Comparison of ENCODE assay signal across 8 cellular contexts in the genomic region with DNA sequence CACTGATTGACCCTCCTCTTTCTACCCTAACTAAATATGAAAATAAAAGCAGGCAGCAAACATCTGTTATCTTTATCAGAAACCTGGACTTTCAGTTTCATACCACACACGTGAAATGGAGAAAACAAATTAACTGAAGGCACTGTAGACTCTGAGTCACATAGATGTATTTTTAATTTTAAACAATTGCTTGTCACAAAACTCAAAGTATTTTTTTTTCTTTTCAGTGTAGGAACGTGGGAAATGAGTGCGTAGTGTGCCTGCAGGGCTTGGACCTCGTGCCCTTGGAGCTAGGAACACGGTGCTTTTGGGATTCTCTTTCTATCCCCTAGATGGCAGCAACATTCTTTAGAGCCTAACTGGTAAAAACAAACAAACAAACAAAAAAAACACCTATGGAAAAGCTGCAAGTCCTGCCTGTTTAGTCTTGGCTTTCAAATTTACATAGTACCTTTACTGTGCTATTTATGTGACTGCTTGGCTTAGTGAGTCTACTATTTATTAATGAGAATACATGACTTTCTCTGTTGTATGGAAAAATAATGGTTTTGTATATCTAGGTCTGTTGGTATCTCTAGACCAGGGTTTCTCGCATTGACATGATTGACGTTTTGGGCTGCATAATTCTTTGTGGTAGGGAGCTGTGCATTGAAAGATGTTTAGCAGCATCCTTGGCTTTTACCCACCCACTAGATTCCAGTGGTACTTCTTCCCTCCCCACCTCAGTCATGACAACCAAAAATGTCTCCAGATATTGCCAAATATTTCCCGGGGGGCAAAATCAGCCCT. TPM values are rescaled to one million over a fixed set of nuclear protein-coding genes. Genes with fewer than 3 reads are reported as not detected.
DNase-seq lines count a peak whose midpoint lies in the region; ATAC-seq and TF ChIP-seq lines count a peak whose summit lies in the region.

No MANE protein-coding gene starts in this region.

- intact Hi-C loops in spleen (cut with DNase I; ENCODE audit: low total_unique reads), result loop anchor here (5.0 kb wide), 1 partner anchor 963 kb away; a partner anchor contains a TSS

- H3K27me3 ChIP-seq in spleen (replicated peaks in 1 of 7), result no peaks in the 10 kb centered on the region

- H3K27ac ChIP-seq in spleen, result peak overlapping the region in 2 of 8 donors; percentile 44 to 55

- in situ Hi-C loops in astrocyte of the cerebellum (cut with HindIII; ENCODE audit: low sequenced_read_pairs), result loop anchor here (5.0 to 25.0 kb wide), 3 partner anchors 187 to 963 kb away; a partner anchor contains a TSS

- WGBS in spleen, 5 donors, result 27 to 32% (median 29%) methylated on average over 8 of the region's 8 CpGs

- TF ChIP-seq CTCF in astrocyte of the cerebellum (IDR thresholded peaks at IDR 0.05; ENCODE audit: low read depth, low read length, missing control alignments) (peak; percentile 77), spleen (IDR thresholded peaks at IDR 0.05 in 8 of 11, conservative IDR thresholded peaks at IDR 0.05 in 3 of 11) (peak in 10 of 11 experiments; percentile 6 to 73 (median 63))

- H3K4me3 ChIP-seq in astrocyte of the cerebellum (ENCODE audit: low read depth, low read length), result no peak overlapping the region
- peak overlapping the region in 4 of 8 donors; percentile 8 to 59 (median 29) for H3K4me3 ChIP-seq in spleen

- ATAC-seq in GM18858 (IDR thresholded peaks at IDR 0.05; ENCODE audit: unreplicated experiment), result peak; percentile 89
- ATAC-seq in HG02938 (IDR thresholded peaks at IDR 0.05; ENCODE audit: unreplicated experiment), result peak; percentile 94

- DNase-seq in D341Med (ENCODE audit: low spot score), result peak; percentile 56
- DNase-seq in NCI-H446 treated with DMSO at 0.1 percent for 48 hours (lab: John Stamatoyannopoulos, UW), result peak; percentile 39
- peak; percentile 42 for DNase-seq in astrocyte of the cerebellum (ENCODE audit: low read depth)
- peak; percentile 48 for DNase-seq in iPS DF 19.7 (ENCODE audit: low read depth, low spot score)
- no peak for DNase-seq in spleen
- no peak for DNase-seq in activated CD8-positive, alpha-beta memory T cell treated with anti-CD3 and anti-CD28 coated beads, Interleukin-2, amount 50 U/mL, for 4 hours

- peaks cover 3 to 26% (median 19%) of the 10 kb centered on the region in 6 donors for H3K4me1 ChIP-seq in spleen

- H3K9me3 ChIP-seq in spleen, result no peaks in the 10 kb centered on the region

- TF ChIP-seq POLR2A in spleen (IDR thresholded peaks at IDR 0.05), result no peak

- H3K36me3 ChIP-seq in spleen, result no peaks in the 10 kb centered on the region

RNA-seq across cellular contexts. Expression of a gene that starts 16.8 kb away (rescaled TPM):
- total RNA-seq in spleen, result not detected
- polyA plus RNA-seq in spleen, result not detected

Comparison
In these comparisons a context has a peak if more than half of its experiments do, and no peak if none do; other contexts are left out.
1. DNase-seq: peak in D341Med (single experiment), NCI-H446 treated with DMSO at 0.1 percent for 48 hours (single experiment), astrocyte of the cerebellum (single experiment) and iPS DF 19.7 (single experiment); none in spleen (single experiment) and activated CD8-positive, alpha-beta memory T cell treated with anti-CD3 and anti-CD28 coated beads, Interleukin-2, amount 50 U/mL, for 4 hours (single experiment).